ENCODE assay signal across 9 cellular contexts in the genomic region with DNA sequence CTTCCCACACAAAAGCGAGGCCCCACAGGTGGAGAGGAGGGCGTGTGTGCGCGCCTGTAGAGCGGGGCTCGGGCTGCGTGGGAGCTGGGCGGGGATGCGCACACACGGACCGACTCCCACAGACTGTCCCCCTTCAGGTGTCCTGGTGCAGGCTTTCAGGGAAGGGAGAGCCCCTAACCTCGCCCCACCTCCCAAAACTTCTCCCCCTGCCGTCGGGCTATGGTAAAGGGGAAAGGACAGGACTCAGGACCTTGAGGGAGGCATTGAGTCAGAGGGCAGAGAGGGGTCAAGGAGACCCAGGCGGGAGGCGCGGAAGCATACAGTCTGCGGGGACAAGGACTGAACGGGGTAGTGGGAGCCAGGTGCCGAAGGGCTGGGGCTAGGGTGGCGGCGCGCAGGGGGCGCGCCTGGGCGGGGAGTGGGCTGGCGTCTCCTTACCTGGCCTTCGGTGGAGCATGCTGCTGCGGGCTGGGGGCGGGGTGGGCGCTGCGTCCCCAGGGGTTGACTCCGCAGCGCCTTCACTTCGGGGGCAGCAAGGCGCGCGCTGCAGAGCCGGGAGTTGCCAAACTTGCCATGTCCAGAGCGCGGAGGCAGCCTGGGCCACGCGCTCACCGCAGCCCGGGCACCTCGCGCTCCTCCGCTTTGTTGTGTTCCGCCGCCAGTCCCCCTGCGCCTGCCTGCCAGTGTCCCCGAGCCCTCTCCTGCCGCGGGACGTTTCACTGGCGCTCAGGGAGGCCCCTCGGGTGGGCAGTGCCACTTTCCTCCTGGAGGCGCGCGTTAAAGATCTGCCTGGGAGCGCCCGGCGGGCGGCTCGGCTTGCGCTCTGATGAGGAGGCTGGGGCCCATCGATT.
A peak's percentile ranks its signal among the peaks of the same experiment; 100 is the strongest.
DNase-seq lines count a peak whose midpoint lies in the region; TF ChIP-seq lines count a peak whose summit lies in the region.
"Had no signal": no experiment of that assay in that cellular context is flagged by ENCODE, and none has a peak within 500 bp of the region (broad histone marks: within the 10 kb centered on the region; RNA-seq: fewer than 3 reads in every experiment).

No MANE protein-coding gene starts in this region.

- DNase-seq in AG04449 (ENCODE audit: low read depth, low spot score) (no peak), LNCaP clone FGC (ENCODE audit: low read depth) (no peak), mesenchymal stem cell (no peak), HAP-1 (ENCODE audit: low spot score in 2 of 2) (no peak), HPDE6-E6E7 (ENCODE audit: extremely low spot score) (no peak)
- no peak for DNase-seq in activated CD4-positive, alpha-beta T cell treated with anti-CD3 and anti-CD28 coated beads, Interleukin-2, amount 50 U/mL, for 4 hours
- DNase-seq in effector CD4-positive, alpha-beta T cell = no peak
- DNase-seq: activated naive CD4-positive, alpha-beta T cell had no signal

- H2AFZ ChIP-seq in mesenchymal stem cell (ENCODE audit: low read depth, low read length) = peak overlapping the region; percentile 23

- no peak overlapping the region for H2BK12ac ChIP-seq in mesenchymal stem cell (ENCODE audit: low read length in 2 of 2)

- H3K23ac ChIP-seq in mesenchymal stem cell (ENCODE audit: low read length in 2 of 2) = no peak overlapping the region

- 3% methylated on average over 55 of the region's 67 CpGs for WGBS in mesenchymal stem cell

- POLR2A ChIA-PET in AG04449 (lab: Yijun Ruan, JAX) = no interaction called here

- H3K4me2 ChIP-seq in mesenchymal stem cell (ENCODE audit: low read length, poor library complexity, severe bottlenecking) = peak overlapping the region; percentile 100

- H3K79me1 ChIP-seq in mesenchymal stem cell (replicated peaks; ENCODE audit: low read length, poor library complexity, severe bottlenecking) = peaks cover 4% of the 10 kb centered on the region

- H3K4ac ChIP-seq in mesenchymal stem cell (ENCODE audit: low read depth in 1 of 2, low read length in 2 of 2) = no peak overlapping the region

- peak overlapping the region; percentile 71 for H4K91ac ChIP-seq in mesenchymal stem cell (ENCODE audit: low read length)

- H3K27me3 ChIP-seq in endocrine pancreas (ENCODE audit: control insufficient read depth, insufficient read depth, low read length) = peaks cover 2% of the 10 kb centered on the region
- peaks cover 0 to 8% of the 10 kb centered on the region in 2 experiments for H3K27me3 ChIP-seq in mesenchymal stem cell (ENCODE audit: control insufficient read depth in 1 of 2, insufficient read depth in 1 of 2, low read length in 2 of 2)
- no peaks in the 10 kb centered on the region for H3K27me3 ChIP-seq in HAP-1 (ENCODE audit: low read depth)

- H3K36me3 ChIP-seq in endocrine pancreas (ENCODE audit: control insufficient read depth, insufficient read depth, low read length) (no peaks in the 10 kb centered on the region), mesenchymal stem cell (ENCODE audit: control insufficient read depth in 1 of 2, insufficient read depth in 2 of 2, low read depth in 1 of 2, low read length in 2 of 2) (no peaks in the 10 kb centered on the region), HAP-1 (replicated peaks) (no peaks in the 10 kb centered on the region)

- H3K4me1 ChIP-seq in endocrine pancreas (ENCODE audit: control insufficient read depth, insufficient read depth, low read length) (no peaks in the 10 kb centered on the region), mesenchymal stem cell (ENCODE audit: control insufficient read depth, insufficient read depth, low read depth, low read length) (peaks cover 16% of the 10 kb centered on the region), HAP-1 (peaks cover 24% of the 10 kb centered on the region)

- H3K9me3 ChIP-seq in endocrine pancreas (ENCODE audit: control insufficient read depth, low read length) (no peaks in the 10 kb centered on the region), mesenchymal stem cell (ENCODE audit: control insufficient read depth, low read length) (no peaks in the 10 kb centered on the region), HAP-1 (no peaks in the 10 kb centered on the region)

- no peak overlapping the region for H2AK5ac ChIP-seq in mesenchymal stem cell (ENCODE audit: low read length, severe bottlenecking)

- H2BK15ac ChIP-seq in mesenchymal stem cell (ENCODE audit: low read depth, poor library complexity, severe bottlenecking) = no peak overlapping the region

- H3K4me3 ChIP-seq in AG04449 (ENCODE audit: low read depth, low read length) (peak overlapping the region; percentile 63), LNCaP clone FGC (ENCODE audit: low read depth, low read length) (0 out of 2 replicates have a peak overlapping the region, but pooled peaks have one; percentile 25), endocrine pancreas (ENCODE audit: control insufficient read depth, insufficient read depth, low read length) (no peak overlapping the region), mesenchymal stem cell (ENCODE audit: insufficient read depth in 1 of 2, low read depth in 1 of 2, low read length in 2 of 2) (peak overlapping the region; percentile 63 to 67), HAP-1 (no peak overlapping the region)

- CTCF ChIA-PET in AG04449 (lab: Yijun Ruan, JAX) = interaction anchor here (1.4 to 5.6 kb wide), 3 partner anchors 295 to 578 kb away, joined by 8 to 74 read pairs (median 60); no protein-coding TSS in a partner anchor

- H3K14ac ChIP-seq in mesenchymal stem cell (ENCODE audit: low read length in 2 of 2) = no peak overlapping the region

- H4K8ac ChIP-seq in mesenchymal stem cell (ENCODE audit: low read length) = no peak overlapping the region

- in situ Hi-C loops in HAP-1 (cut with MboI; ENCODE audit: low sequenced_read_pairs) = no loop called here

- peak; percentile 12 for TF ChIP-seq CTCF in AG04449 (IDR thresholded peaks at IDR 0.05; ENCODE audit: insufficient read depth, low read length, missing control alignments)
- no peak for TF ChIP-seq CTCF in LNCaP clone FGC (IDR thresholded peaks at IDR 0.05; ENCODE audit: control insufficient read depth, extremely low read depth, insufficient read depth)

- H3K9ac ChIP-seq in endocrine pancreas (ENCODE audit: control insufficient read depth, insufficient read depth, low read length) = peak overlapping the region; percentile 48
- H3K9ac ChIP-seq in mesenchymal stem cell (ENCODE audit: low read length) = no peak overlapping the region

- H3K18ac ChIP-seq in mesenchymal stem cell (ENCODE audit: low read depth in 1 of 2, low read length in 2 of 2) = peak overlapping the region in 1 of 2 experiments; percentile 64

- no peak overlapping the region for H2BK5ac ChIP-seq in mesenchymal stem cell (ENCODE audit: low read depth, low read length, poor library complexity, severe bottlenecking)

- H2BK120ac ChIP-seq in mesenchymal stem cell (ENCODE audit: low read depth, low read length) = no peak overlapping the region

- H3K27ac ChIP-seq in mesenchymal stem cell (ENCODE audit: low read length, poor library complexity, severe bottlenecking) = no peak overlapping the region

Comparison
In these comparisons a context has a peak if more than half of its experiments do, and no peak if none do; other contexts are left out.
1. H3K4me3 ChIP-seq: peak in AG04449 (single experiment), LNCaP clone FGC (single experiment) and mesenchymal stem cell (2 of 2); none in endocrine pancreas (single experiment) and HAP-1 (single experiment).